Comparison of ENCODE assay signal across 3 cellular contexts in the genomic region with DNA sequence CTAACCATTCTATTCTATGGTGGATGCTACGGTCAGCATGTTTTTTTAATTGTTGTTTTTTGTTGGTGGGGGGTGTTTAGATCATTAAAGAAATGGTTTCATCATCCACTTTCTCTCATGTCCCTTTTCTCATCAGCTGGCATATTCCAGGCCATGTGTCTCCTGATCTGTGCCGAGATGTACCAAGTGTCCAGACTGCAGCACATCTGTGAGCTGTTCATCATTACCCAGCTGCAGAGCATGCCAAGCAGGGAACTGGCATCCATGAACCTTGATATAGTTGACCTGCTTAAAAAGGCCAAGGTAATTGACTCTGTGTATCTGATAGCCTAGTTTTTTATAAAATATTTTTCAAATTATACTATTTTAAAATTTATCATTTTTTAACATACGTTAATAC.
TF ChIP-seq lines count a peak whose summit lies in the region.

No MANE protein-coding gene starts in this region.

TF ChIP-seq in SK-N-SH, 30 proteins besides CTCF, POLR2A, EP300 and RAD21 (continues in another document):
- TF ChIP-seq POLR2AphosphoS5 (IDR thresholded peaks at IDR 0.05; ENCODE audit: low read depth, low read length) (no peak), MEF2A (IDR thresholded peaks at IDR 0.05; ENCODE audit: borderline replicate concordance, low read depth) (no peak), ELF1 (IDR thresholded peaks at IDR 0.05) (no peak), FOXJ3 (CRISPR knock-in tag; IDR thresholded peaks at IDR 0.05) (no peak), REST (IDR thresholded peaks at IDR 0.05; ENCODE audit: low read depth, low read length) (no peak), RCOR1 (IDR thresholded peaks at IDR 0.05; ENCODE audit: low read length) (peak; percentile 40; the same call in 1 of the 2 replicates), TCF12 (IDR thresholded peaks at IDR 0.05) (no peak), TEAD4 (IDR thresholded peaks at IDR 0.05; ENCODE audit: borderline replicate concordance, insufficient read depth) (no peak), TAF1 (IDR thresholded peaks at IDR 0.05; ENCODE audit: borderline replicate concordance, low read depth, low read length) (no peak), GATA2 (CRISPR knock-in tag; IDR thresholded peaks at IDR 0.05) (0 out of 2 replicates have a peak, but pooled peaks have one; percentile 69), RFX5 (IDR thresholded peaks at IDR 0.05; ENCODE audit: low read length) (no peak), MXI1 (IDR thresholded peaks at IDR 0.05; ENCODE audit: low read depth, low read length) (peak; percentile 58; the same call in 1 of the 2 replicates), FOSL2 (IDR thresholded peaks at IDR 0.05; ENCODE audit: borderline replicate concordance, low read depth) (no peak), NFIC (IDR thresholded peaks at IDR 0.05; ENCODE audit: borderline replicate concordance) (no peak), MAX (IDR thresholded peaks at IDR 0.05; ENCODE audit: low read depth) (no peak), GABPA (IDR thresholded peaks at IDR 0.05; ENCODE audit: low read depth) (no peak)

TF ChIP-seq in SK-N-SH treated with all-trans-retinoic acid at 6 μM for 48 hours, 23 proteins besides CTCF, POLR2A, EP300 and RAD21:
- TF ChIP-seq RARB (CRISPR knock-in tag; IDR thresholded peaks at IDR 0.05) = no peak
- TF ChIP-seq ZFP3 (CRISPR knock-in tag; IDR thresholded peaks at IDR 0.05) = no peak
- TF ChIP-seq ISL1 (CRISPR knock-in tag; IDR thresholded peaks at IDR 0.05) = no peak
- no peak for TF ChIP-seq ARNTL (CRISPR knock-in tag; IDR thresholded peaks at IDR 0.05; ENCODE audit: borderline replicate concordance, low read depth)
- TF ChIP-seq OSR1 (CRISPR knock-in tag; IDR thresholded peaks at IDR 0.05) = no peak
- TF ChIP-seq, protein P1, sequence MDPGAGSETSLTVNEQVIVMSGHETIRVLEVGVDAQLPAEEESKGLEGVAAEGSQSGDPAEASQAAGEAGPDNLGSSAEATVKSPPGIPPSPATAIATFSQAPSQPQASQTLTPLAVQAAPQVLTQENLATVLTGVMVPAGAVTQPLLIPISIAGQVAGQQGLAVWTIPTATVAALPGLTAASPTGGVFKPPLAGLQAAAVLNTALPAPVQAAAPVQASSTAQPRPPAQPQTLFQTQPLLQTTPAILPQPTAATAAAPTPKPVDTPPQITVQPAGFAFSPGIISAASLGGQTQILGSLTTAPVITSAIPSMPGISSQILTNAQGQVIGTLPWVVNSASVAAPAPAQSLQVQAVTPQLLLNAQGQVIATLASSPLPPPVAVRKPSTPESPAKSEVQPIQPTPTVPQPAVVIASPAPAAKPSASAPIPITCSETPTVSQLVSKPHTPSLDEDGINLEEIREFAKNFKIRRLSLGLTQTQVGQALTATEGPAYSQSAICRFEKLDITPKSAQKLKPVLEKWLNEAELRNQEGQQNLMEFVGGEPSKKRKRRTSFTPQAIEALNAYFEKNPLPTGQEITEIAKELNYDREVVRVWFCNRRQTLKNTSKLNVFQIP (CRISPR knock-in tag; IDR thresholded peaks at IDR 0.05; ENCODE audit: borderline replicate concordance, low read depth) = no peak
- TF ChIP-seq, protein P2, sequence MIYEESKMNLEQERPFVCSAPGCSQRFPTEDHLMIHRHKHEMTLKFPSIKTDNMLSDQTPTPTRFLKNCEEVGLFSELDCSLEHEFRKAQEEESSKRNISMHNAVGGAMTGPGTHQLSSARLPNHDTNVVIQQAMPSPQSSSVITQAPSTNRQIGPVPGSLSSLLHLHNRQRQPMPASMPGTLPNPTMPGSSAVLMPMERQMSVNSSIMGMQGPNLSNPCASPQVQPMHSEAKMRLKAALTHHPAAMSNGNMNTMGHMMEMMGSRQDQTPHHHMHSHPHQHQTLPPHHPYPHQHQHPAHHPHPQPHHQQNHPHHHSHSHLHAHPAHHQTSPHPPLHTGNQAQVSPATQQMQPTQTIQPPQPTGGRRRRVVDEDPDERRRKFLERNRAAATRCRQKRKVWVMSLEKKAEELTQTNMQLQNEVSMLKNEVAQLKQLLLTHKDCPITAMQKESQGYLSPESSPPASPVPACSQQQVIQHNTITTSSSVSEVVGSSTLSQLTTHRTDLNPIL (CRISPR knock-in tag; IDR thresholded peaks at IDR 0.05; ENCODE audit: low read depth) = no peak
- TF ChIP-seq TOX (CRISPR knock-in tag; IDR thresholded peaks at IDR 0.05; ENCODE audit: borderline replicate concordance) = no peak
- no peak for TF ChIP-seq TSHZ2 (CRISPR knock-in tag; IDR thresholded peaks at IDR 0.05)
- no peak for TF ChIP-seq CSDC2 (CRISPR knock-in tag; IDR thresholded peaks at IDR 0.05)
- no peak for TF ChIP-seq CSRNP3 (CRISPR knock-in tag; IDR thresholded peaks at IDR 0.05)
- TF ChIP-seq TCF4 (CRISPR knock-in tag; IDR thresholded peaks at IDR 0.05; ENCODE audit: borderline replicate concordance) = no peak
- TF ChIP-seq GLIS3 (CRISPR knock-in tag; IDR thresholded peaks at IDR 0.05) = no peak

TF ChIP-seq in IMR-90, 13 proteins besides CTCF, POLR2A, EP300 and RAD21:
- TF ChIP-seq CHD1 (IDR thresholded peaks at IDR 0.05; ENCODE audit: low read depth, low read length) (no peak), MXI1 (IDR thresholded peaks at IDR 0.05; ENCODE audit: borderline replicate concordance, low read depth, low read length) (no peak), CEBPB (IDR thresholded peaks at IDR 0.05; ENCODE audit: low read depth, low read length) (no peak), RFX5 (IDR thresholded peaks at IDR 0.05; ENCODE audit: low read depth, low read length) (no peak), RCOR1 (IDR thresholded peaks at IDR 0.05; ENCODE audit: insufficient replicate concordance, low read length) (no peak), FOS (IDR thresholded peaks at IDR 0.05; ENCODE audit: low read depth, low read length) (no peak), MAZ (IDR thresholded peaks at IDR 0.05; ENCODE audit: borderline replicate concordance, low read depth, low read length) (no peak), SMC3 (IDR thresholded peaks at IDR 0.05; ENCODE audit: low read depth, low read length) (no peak), MAFK (IDR thresholded peaks at IDR 0.05; ENCODE audit: low read depth, low read length) (no peak), ELK1 (IDR thresholded peaks at IDR 0.05; ENCODE audit: borderline replicate concordance, low read depth, low read length) (no peak), BHLHE40 (IDR thresholded peaks at IDR 0.05; ENCODE audit: low read depth, low read length) (no peak)
- TF ChIP-seq, protein P3, sequence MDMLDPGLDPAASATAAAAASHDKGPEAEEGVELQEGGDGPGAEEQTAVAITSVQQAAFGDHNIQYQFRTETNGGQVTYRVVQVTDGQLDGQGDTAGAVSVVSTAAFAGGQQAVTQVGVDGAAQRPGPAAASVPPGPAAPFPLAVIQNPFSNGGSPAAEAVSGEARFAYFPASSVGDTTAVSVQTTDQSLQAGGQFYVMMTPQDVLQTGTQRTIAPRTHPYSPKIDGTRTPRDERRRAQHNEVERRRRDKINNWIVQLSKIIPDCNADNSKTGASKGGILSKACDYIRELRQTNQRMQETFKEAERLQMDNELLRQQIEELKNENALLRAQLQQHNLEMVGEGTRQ (IDR thresholded peaks at IDR 0.05; ENCODE audit: low read depth, low read length) = no peak
